In genomic region chr2:6654279-6654678, GRCh38 we compare ENCODE assay signal across 24 cellular contexts.
"Had no signal": no experiment of that assay in that cellular context is flagged by ENCODE, and none has a peak within 500 bp of the region (broad histone marks: within the 10 kb centered on the region; RNA-seq: fewer than 3 reads in every experiment).

No MANE protein-coding gene starts in this region.

- H2AFZ ChIP-seq: parathyroid adenoma had no signal

- DNase-seq: activated CD4-positive, alpha-beta memory T cell treated with anti-CD3 and anti-CD28 coated beads for 36 hours; activated CD4-positive, alpha-beta T cell treated with anti-CD3 and anti-CD28 coated beads, Interleukin-2, amount 10 ng/mL, durations not matched to agents 24 days and 14 days; activated CD4-positive, CD25-positive, alpha-beta regulatory T cell treated with anti-CD3 and anti-CD28 coated beads, Interleukin-2, amount 50 U/mL, for 72 hours; activated CD8-positive, alpha-beta memory T cell treated with anti-CD3 and anti-CD28 coated beads, Interleukin-2, amount 50 U/mL, for 4 hours; activated gamma-delta T cell treated with Interleukin-2 at 50 U/mL for 16 hours; activated naive CD4-positive, alpha-beta T cell treated with anti-CD3 and anti-CD28 coated beads, Interleukin-2, amount 50 U/mL, for 16 hours; activated T-cell treated with anti-CD3 and anti-CD28 coated beads, Interleukin-2, amount 50 U/mL, for 1 hour; endodermal cell; islet precursor cell; left ventricle myocardium superior; stimulated activated CD4-positive, alpha-beta T cell treated with anti-CD3 and anti-CD28 coated beads, Interleukin-15, amount 100 ng/mL, for 24 hours; stimulated activated CD4-positive, alpha-beta T cell treated with anti-CD3 and anti-CD28 coated beads, Interleukin-2, amount 100 ng/mL, for 24 hours; stimulated activated naive B cell treated with anti-CD40 and anti-IgM and Interleukin-4, amounts not matched to agents 10 μg/mL and 1 μg/mL and 100 μg/mL, for 72 hours; stomach; T-helper 17 cell; T1000; thyroid gland had no signal

- H3K4me1 ChIP-seq: breast epithelium, esophagus muscularis mucosa, parathyroid adenoma, right atrium auricular region, stomach had no signal

- H3K79me2 ChIP-seq: parathyroid adenoma had no signal

- H3K36me3 ChIP-seq: breast epithelium, esophagus muscularis mucosa, right atrium auricular region, stomach, thyroid gland had no signal

- H3K9me3 Mint-ChIP-seq: activated CD4-positive, alpha-beta memory T cell treated with anti-CD3 and anti-CD28 coated beads for 36 hours; activated CD4-positive, alpha-beta T cell treated with anti-CD3 and anti-CD28 coated beads, Interleukin-2, amount 10 ng/mL, durations not matched to agents 24 days and 14 days; dendritic cell treated with granulocyte-macrophage colony-stimulating factor and Interleukin-4, amounts not matched to agents 40 ng/mL and 50 ng/mL, for 4 days; endodermal cell; nephron; stimulated activated naive B cell treated with anti-CD40 and anti-IgM and Interleukin-4, amounts not matched to agents 10 μg/mL and 1 μg/mL and 100 μg/mL, for 72 hours had no signal

- H3K27ac ChIP-seq: breast epithelium, esophagus muscularis mucosa, parathyroid adenoma, right atrium auricular region, stomach, thyroid gland had no signal

- H3K27me3 ChIP-seq: breast epithelium, right atrium auricular region, stomach, thyroid gland had no signal

- H3K36me3 Mint-ChIP-seq: activated CD4-positive, alpha-beta memory T cell treated with anti-CD3 and anti-CD28 coated beads for 36 hours; stimulated activated naive B cell treated with anti-CD40 and anti-IgM and Interleukin-4, amounts not matched to agents 10 μg/mL and 1 μg/mL and 100 μg/mL, for 72 hours had no signal

- H3K27ac Mint-ChIP-seq: activated CD4-positive, alpha-beta memory T cell treated with anti-CD3 and anti-CD28 coated beads for 36 hours; activated CD4-positive, alpha-beta T cell treated with anti-CD3 and anti-CD28 coated beads, Interleukin-2, amount 10 ng/mL, durations not matched to agents 24 days and 14 days; dendritic cell treated with granulocyte-macrophage colony-stimulating factor and Interleukin-4, amounts not matched to agents 40 ng/mL and 50 ng/mL, for 4 days; endodermal cell; stimulated activated naive B cell treated with anti-CD40 and anti-IgM and Interleukin-4, amounts not matched to agents 10 μg/mL and 1 μg/mL and 100 μg/mL, for 72 hours; T-helper 17 cell had no signal

- H3K4me3 ChIP-seq: breast epithelium, esophagus muscularis mucosa, right atrium auricular region, stomach, thyroid gland had no signal

- H3K4me3 Mint-ChIP-seq: activated CD4-positive, alpha-beta memory T cell treated with anti-CD3 and anti-CD28 coated beads for 36 hours; activated CD4-positive, alpha-beta T cell treated with anti-CD3 and anti-CD28 coated beads, Interleukin-2, amount 10 ng/mL, durations not matched to agents 24 days and 14 days; central memory CD8-positive, alpha-beta T cell; dendritic cell treated with granulocyte-macrophage colony-stimulating factor and Interleukin-4, amounts not matched to agents 40 ng/mL and 50 ng/mL, for 4 days; endodermal cell; nephron; stimulated activated naive B cell treated with anti-CD40 and anti-IgM and Interleukin-4, amounts not matched to agents 10 μg/mL and 1 μg/mL and 100 μg/mL, for 72 hours; T-helper 17 cell had no signal

- H3K9me3 ChIP-seq: breast epithelium, esophagus muscularis mucosa, right atrium auricular region, stomach, thyroid gland had no signal

- H3K4me1 Mint-ChIP-seq: activated CD4-positive, alpha-beta T cell treated with anti-CD3 and anti-CD28 coated beads, Interleukin-2, amount 10 ng/mL, durations not matched to agents 24 days and 14 days; central memory CD8-positive, alpha-beta T cell; endodermal cell; stimulated activated naive B cell treated with anti-CD40 and anti-IgM and Interleukin-4, amounts not matched to agents 10 μg/mL and 1 μg/mL and 100 μg/mL, for 72 hours; T-helper 17 cell had no signal

- H3K27me3 Mint-ChIP-seq: activated CD4-positive, alpha-beta T cell treated with anti-CD3 and anti-CD28 coated beads, Interleukin-2, amount 10 ng/mL, durations not matched to agents 24 days and 14 days; dendritic cell treated with granulocyte-macrophage colony-stimulating factor and Interleukin-4, amounts not matched to agents 40 ng/mL and 50 ng/mL, for 4 days; stimulated activated naive B cell treated with anti-CD40 and anti-IgM and Interleukin-4, amounts not matched to agents 10 μg/mL and 1 μg/mL and 100 μg/mL, for 72 hours had no signal
